Comparison of ENCODE assay signal across 3 cellular contexts in the genomic region with DNA sequence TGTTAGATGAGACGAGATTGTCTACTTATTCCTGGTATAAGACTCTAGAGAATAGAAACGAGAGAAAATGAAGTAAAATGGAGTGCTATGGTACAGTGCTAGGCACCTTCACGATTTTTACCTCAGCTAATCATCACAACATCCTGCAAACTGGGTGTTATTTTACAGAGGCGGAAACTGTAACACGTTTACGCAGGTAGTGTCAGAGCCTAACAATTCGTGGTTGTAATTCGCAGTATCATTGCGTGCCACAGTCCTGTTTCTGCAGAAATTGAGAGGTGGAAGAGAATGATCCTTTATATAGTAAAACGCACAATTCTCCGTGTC.
A peak's percentile ranks its signal among the peaks of the same experiment; 100 is the strongest.
TF ChIP-seq lines count a peak whose summit lies in the region.

No MANE protein-coding gene starts in this region.

TF ChIP-seq in HCT116, 20 proteins besides CTCF, POLR2A, EP300 and RAD21:
- no peak for TF ChIP-seq TCF7L2 (IDR thresholded peaks at IDR 0.05; ENCODE audit: borderline replicate concordance, extremely low read depth, insufficient read depth, insufficient read length)
- TF ChIP-seq ELF1 (IDR thresholded peaks at IDR 0.05; ENCODE audit: borderline replicate concordance, low read depth): no peak
- no peak for TF ChIP-seq POLR2AphosphoS5 (IDR thresholded peaks at IDR 0.05; ENCODE audit: low read depth, low read length)
- TF ChIP-seq FOSL1 (IDR thresholded peaks at IDR 0.05; ENCODE audit: low read depth): peak; percentile 11; the same call in 1 of the 2 replicates
- TF ChIP-seq CEBPB (IDR thresholded peaks at IDR 0.05; ENCODE audit: low read depth): peak; percentile 17; the same call in 1 of the 2 replicates
- no peak for TF ChIP-seq ZFX (IDR thresholded peaks at IDR 0.05)
- no peak for TF ChIP-seq EZH2phosphoT487 (IDR thresholded peaks at IDR 0.05; ENCODE audit: borderline replicate concordance)
- TF ChIP-seq, protein P1, sequence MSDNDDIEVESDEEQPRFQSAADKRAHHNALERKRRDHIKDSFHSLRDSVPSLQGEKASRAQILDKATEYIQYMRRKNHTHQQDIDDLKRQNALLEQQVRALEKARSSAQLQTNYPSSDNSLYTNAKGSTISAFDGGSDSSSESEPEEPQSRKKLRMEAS (IDR thresholded peaks at IDR 0.05): no peak

TF ChIP-seq in K562, 482 proteins besides CTCF, POLR2A, EP300 and RAD21:
- TF ChIP-seq, protein P2, sequence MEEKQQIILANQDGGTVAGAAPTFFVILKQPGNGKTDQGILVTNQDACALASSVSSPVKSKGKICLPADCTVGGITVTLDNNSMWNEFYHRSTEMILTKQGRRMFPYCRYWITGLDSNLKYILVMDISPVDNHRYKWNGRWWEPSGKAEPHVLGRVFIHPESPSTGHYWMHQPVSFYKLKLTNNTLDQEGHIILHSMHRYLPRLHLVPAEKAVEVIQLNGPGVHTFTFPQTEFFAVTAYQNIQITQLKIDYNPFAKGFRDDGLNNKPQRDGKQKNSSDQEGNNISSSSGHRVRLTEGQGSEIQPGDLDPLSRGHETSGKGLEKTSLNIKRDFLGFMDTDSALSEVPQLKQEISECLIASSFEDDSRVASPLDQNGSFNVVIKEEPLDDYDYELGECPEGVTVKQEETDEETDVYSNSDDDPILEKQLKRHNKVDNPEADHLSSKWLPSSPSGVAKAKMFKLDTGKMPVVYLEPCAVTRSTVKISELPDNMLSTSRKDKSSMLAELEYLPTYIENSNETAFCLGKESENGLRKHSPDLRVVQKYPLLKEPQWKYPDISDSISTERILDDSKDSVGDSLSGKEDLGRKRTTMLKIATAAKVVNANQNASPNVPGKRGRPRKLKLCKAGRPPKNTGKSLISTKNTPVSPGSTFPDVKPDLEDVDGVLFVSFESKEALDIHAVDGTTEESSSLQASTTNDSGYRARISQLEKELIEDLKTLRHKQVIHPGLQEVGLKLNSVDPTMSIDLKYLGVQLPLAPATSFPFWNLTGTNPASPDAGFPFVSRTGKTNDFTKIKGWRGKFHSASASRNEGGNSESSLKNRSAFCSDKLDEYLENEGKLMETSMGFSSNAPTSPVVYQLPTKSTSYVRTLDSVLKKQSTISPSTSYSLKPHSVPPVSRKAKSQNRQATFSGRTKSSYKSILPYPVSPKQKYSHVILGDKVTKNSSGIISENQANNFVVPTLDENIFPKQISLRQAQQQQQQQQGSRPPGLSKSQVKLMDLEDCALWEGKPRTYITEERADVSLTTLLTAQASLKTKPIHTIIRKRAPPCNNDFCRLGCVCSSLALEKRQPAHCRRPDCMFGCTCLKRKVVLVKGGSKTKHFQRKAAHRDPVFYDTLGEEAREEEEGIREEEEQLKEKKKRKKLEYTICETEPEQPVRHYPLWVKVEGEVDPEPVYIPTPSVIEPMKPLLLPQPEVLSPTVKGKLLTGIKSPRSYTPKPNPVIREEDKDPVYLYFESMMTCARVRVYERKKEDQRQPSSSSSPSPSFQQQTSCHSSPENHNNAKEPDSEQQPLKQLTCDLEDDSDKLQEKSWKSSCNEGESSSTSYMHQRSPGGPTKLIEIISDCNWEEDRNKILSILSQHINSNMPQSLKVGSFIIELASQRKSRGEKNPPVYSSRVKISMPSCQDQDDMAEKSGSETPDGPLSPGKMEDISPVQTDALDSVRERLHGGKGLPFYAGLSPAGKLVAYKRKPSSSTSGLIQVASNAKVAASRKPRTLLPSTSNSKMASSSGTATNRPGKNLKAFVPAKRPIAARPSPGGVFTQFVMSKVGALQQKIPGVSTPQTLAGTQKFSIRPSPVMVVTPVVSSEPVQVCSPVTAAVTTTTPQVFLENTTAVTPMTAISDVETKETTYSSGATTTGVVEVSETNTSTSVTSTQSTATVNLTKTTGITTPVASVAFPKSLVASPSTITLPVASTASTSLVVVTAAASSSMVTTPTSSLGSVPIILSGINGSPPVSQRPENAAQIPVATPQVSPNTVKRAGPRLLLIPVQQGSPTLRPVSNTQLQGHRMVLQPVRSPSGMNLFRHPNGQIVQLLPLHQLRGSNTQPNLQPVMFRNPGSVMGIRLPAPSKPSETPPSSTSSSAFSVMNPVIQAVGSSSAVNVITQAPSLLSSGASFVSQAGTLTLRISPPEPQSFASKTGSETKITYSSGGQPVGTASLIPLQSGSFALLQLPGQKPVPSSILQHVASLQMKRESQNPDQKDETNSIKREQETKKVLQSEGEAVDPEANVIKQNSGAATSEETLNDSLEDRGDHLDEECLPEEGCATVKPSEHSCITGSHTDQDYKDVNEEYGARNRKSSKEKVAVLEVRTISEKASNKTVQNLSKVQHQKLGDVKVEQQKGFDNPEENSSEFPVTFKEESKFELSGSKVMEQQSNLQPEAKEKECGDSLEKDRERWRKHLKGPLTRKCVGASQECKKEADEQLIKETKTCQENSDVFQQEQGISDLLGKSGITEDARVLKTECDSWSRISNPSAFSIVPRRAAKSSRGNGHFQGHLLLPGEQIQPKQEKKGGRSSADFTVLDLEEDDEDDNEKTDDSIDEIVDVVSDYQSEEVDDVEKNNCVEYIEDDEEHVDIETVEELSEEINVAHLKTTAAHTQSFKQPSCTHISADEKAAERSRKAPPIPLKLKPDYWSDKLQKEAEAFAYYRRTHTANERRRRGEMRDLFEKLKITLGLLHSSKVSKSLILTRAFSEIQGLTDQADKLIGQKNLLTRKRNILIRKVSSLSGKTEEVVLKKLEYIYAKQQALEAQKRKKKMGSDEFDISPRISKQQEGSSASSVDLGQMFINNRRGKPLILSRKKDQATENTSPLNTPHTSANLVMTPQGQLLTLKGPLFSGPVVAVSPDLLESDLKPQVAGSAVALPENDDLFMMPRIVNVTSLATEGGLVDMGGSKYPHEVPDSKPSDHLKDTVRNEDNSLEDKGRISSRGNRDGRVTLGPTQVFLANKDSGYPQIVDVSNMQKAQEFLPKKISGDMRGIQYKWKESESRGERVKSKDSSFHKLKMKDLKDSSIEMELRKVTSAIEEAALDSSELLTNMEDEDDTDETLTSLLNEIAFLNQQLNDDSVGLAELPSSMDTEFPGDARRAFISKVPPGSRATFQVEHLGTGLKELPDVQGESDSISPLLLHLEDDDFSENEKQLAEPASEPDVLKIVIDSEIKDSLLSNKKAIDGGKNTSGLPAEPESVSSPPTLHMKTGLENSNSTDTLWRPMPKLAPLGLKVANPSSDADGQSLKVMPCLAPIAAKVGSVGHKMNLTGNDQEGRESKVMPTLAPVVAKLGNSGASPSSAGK (IDR thresholded peaks at IDR 0.05): 0 out of 2 replicates have a peak, but pooled peaks have one; percentile 10
- 0 out of 2 replicates have a peak, but pooled peaks have one; percentile 10 for TF ChIP-seq NR2C2 (CRISPR knock-in tag; IDR thresholded peaks at IDR 0.05)
- no peak; the same call in 1 of the 2 replicates for TF ChIP-seq NR2C2 (tag; IDR thresholded peaks at IDR 0.05)
- no peak for TF ChIP-seq FOXK1 (CRISPR knock-in tag; IDR thresholded peaks at IDR 0.05; ENCODE audit: borderline replicate concordance)

TF ChIP-seq in HepG2, 621 proteins besides CTCF, POLR2A, EP300 and RAD21:
- TF ChIP-seq ZNF768 (CRISPR knock-in tag; IDR thresholded peaks at IDR 0.05): no peak
- TF ChIP-seq ZNF670 (CRISPR knock-in tag; IDR thresholded peaks at IDR 0.05; ENCODE audit: borderline replicate concordance): 0 out of 2 replicates have a peak, but pooled peaks have one; percentile 23
- 0 out of 2 replicates have a peak, but pooled peaks have one; percentile 14 for TF ChIP-seq GZF1 (CRISPR knock-in tag; IDR thresholded peaks at IDR 0.05)
- no peak for TF ChIP-seq RFXANK (CRISPR knock-in tag; IDR thresholded peaks at IDR 0.05)
- TF ChIP-seq, protein P3, sequence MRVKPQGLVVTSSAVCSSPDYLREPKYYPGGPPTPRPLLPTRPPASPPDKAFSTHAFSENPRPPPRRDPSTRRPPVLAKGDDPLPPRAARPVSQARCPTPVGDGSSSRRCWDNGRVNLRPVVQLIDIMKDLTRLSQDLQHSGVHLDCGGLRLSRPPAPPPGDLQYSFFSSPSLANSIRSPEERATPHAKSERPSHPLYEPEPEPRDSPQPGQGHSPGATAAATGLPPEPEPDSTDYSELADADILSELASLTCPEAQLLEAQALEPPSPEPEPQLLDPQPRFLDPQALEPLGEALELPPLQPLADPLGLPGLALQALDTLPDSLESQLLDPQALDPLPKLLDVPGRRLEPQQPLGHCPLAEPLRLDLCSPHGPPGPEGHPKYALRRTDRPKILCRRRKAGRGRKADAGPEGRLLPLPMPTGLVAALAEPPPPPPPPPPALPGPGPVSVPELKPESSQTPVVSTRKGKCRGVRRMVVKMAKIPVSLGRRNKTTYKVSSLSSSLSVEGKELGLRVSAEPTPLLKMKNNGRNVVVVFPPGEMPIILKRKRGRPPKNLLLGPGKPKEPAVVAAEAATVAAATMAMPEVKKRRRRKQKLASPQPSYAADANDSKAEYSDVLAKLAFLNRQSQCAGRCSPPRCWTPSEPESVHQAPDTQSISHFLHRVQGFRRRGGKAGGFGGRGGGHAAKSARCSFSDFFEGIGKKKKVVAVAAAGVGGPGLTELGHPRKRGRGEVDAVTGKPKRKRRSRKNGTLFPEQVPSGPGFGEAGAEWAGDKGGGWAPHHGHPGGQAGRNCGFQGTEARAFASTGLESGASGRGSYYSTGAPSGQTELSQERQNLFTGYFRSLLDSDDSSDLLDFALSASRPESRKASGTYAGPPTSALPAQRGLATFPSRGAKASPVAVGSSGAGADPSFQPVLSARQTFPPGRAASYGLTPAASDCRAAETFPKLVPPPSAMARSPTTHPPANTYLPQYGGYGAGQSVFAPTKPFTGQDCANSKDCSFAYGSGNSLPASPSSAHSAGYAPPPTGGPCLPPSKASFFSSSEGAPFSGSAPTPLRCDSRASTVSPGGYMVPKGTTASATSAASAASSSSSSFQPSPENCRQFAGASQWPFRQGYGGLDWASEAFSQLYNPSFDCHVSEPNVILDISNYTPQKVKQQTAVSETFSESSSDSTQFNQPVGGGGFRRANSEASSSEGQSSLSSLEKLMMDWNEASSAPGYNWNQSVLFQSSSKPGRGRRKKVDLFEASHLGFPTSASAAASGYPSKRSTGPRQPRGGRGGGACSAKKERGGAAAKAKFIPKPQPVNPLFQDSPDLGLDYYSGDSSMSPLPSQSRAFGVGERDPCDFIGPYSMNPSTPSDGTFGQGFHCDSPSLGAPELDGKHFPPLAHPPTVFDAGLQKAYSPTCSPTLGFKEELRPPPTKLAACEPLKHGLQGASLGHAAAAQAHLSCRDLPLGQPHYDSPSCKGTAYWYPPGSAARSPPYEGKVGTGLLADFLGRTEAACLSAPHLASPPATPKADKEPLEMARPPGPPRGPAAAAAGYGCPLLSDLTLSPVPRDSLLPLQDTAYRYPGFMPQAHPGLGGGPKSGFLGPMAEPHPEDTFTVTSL (CRISPR knock-in tag; IDR thresholded peaks at IDR 0.05; ENCODE audit: borderline replicate concordance): 0 out of 2 replicates have a peak, but pooled peaks have one; percentile 2
